Comparison of ENCODE assay signal across 8 cellular contexts in genomic region chr1:44775078-44775929, GRCh38. TPM values are rescaled to one million over a fixed set of nuclear protein-coding genes. Genes with fewer than 3 reads are reported as not detected.
DNase-seq lines count a peak whose midpoint lies in the region; ATAC-seq and TF ChIP-seq lines count a peak whose summit lies in the region.

RPS8 (plus strand) TSS chr1:44775540; CDS start chr1:44775597, 57 bp downstream.

- peak; percentile 94 for TF ChIP-seq POLR2A in right lobe of liver (IDR thresholded peaks at IDR 0.05)

- intact Hi-C loops in dorsolateral prefrontal cortex (cut with DNase I) (loop anchor here (1.0 to 5.0 kb wide), 2 partner anchors 36 to 43 kb away; partner anchors contain the start of genes KIF2C (in 1 of the 2) and RNU5D-1 (in 1 of the 2)), right lobe of liver (cut with DNase I) (no loop called here)

- TF ChIP-seq CTCF in dorsolateral prefrontal cortex (IDR thresholded peaks at IDR 0.05 in 54 of 56, conservative IDR thresholded peaks at IDR 0.05 in 2 of 56; ENCODE audit: low read depth in 1 of 56, partially characterized antibody in 56 of 56) (peak in 32 of 56 donors; percentile 9 to 61 (median 26)), right lobe of liver (IDR thresholded peaks at IDR 0.05) (no peak)

- 0% methylated on average over 29 of the region's 65 CpGs for WGBS in right lobe of liver (ENCODE audit: insufficient coverage, low coverage, low lambda C conversion rate, missing lambda C conversion rate)

- H3K4me3 ChIP-seq in dorsolateral prefrontal cortex: peak within 1 kb of the TSS; percentile 60 to 99 (median 89)
- H3K4me3 ChIP-seq in right lobe of liver: peak within 1 kb of the TSS; percentile 89 to 94 (median 91)

- H3K27ac ChIP-seq in dorsolateral prefrontal cortex (peak within 1 kb of the TSS; percentile 43 to 98 (median 91)), right lobe of liver (peak within 1 kb of the TSS; percentile 78 to 93 (median 85))

- DNase-seq in CD1c-positive myeloid dendritic cell (ENCODE audit: extremely low spot score) (peak; percentile 96), NCI-H748 treated with DMSO at 0.1 percent for 48 hours (lab: John Stamatoyannopoulos, UW) (peak; percentile 81), dorsolateral prefrontal cortex (peak; percentile 83 to 95 (median 91)), right lobe of liver (peak; percentile 89 to 93 (median 90))
- peak; percentile 89 to 92 for DNase-seq in activated CD4-positive, alpha-beta T cell treated with anti-CD3 and anti-CD28 coated beads, Interleukin-2, amount 50 U/mL, for 48 hours
- DNase-seq in stimulated activated CD4-positive, alpha-beta T cell treated with anti-CD3 and anti-CD28 coated beads, Interleukin-4, amount 100 ng/mL, for 24 hours: peak; percentile 93

- peaks cover 4 to 25% (median 14%) of the 10 kb centered on the region in 4 donors for H3K36me3 ChIP-seq in right lobe of liver

- H3K9me3 ChIP-seq in right lobe of liver: no peaks in the 10 kb centered on the region

- ATAC-seq in GM19395 (IDR thresholded peaks at IDR 0.05; ENCODE audit: unreplicated experiment): peak; percentile 86
- ATAC-seq in HG03558 (IDR thresholded peaks at IDR 0.05; ENCODE audit: extremely low read depth, unreplicated experiment): peak; percentile 57
- ATAC-seq in right lobe of liver: peak; percentile 91 to 96 (median 94)

- H3K27me3 ChIP-seq in dorsolateral prefrontal cortex (no peaks in the 10 kb centered on the region), right lobe of liver (no peaks in the 10 kb centered on the region)

- H3K4me1 ChIP-seq in right lobe of liver: peaks cover 0 to 13% (median 2%) of the 10 kb centered on the region in 4 donors

RNA-seq across cellular contexts. Expression of gene RPS8, which starts in this region (rescaled TPM):
- total RNA-seq in dorsolateral prefrontal cortex (100 to 1,000 TPM; 313 to 628 (median 452) TPM), right lobe of liver (100 to 1,000 TPM; 459 to 921 (median 519) TPM)

Comparison
In these comparisons a context has a peak if more than half of its experiments do, and no peak if none do; other contexts are left out.
1. Peak in every context shown above with its lines: DNase-seq, ATAC-seq, H3K4me3 ChIP-seq and H3K27ac ChIP-seq.
2. CTCF ChIP-seq: peak in dorsolateral prefrontal cortex (32 of 56); none in right lobe of liver (0 of 4).
3. intact Hi-C loops: an anchor here in dorsolateral prefrontal cortex (1.0 to 5.0 kb wide); none called in right lobe of liver.